1 cellular context compared by ENCODE assay signal in the genomic region with DNA sequence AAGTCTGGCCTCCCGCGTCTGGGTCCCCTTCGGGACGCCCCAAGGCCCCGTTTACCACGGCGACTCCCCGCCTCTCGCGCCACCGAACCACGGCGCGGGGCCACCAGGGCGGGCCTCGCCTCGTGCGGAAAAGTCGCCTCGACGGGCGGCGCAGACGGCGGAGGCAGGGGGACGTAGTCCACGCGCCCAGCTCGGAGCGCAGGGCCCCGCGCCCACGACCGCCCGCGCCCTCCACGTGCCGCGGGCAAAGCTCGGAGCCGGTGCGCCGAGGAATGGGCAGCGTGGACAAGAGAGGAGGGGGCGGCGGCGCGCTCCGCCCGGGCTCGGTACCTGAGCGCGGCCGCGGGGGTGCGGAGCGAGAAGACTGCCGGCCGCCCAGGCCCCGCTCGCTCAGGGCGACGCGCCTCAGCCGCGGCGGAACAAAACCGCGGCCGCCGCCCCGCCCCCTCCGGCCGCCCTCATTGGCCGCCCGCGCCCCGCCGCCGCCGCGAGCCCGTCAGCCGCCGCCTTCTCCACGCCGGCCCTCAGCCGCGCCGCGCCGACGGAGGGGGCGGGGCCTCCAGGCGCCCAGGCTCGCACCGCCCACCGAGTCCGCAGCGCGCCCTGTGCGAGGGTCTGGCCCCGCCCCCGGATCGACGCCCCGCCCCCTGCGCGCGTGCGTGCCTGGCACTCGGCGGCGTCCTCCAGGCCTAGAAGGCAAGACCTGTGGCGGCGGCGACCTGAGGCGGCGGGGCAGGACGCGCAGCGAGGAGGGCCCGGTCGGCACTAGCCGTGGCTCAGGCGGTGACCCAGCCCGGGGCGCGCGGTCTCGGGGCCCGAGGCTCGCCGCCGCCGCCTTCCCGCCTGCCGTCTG.
TF ChIP-seq lines count a peak whose summit lies in the region.

A gene with protein sequence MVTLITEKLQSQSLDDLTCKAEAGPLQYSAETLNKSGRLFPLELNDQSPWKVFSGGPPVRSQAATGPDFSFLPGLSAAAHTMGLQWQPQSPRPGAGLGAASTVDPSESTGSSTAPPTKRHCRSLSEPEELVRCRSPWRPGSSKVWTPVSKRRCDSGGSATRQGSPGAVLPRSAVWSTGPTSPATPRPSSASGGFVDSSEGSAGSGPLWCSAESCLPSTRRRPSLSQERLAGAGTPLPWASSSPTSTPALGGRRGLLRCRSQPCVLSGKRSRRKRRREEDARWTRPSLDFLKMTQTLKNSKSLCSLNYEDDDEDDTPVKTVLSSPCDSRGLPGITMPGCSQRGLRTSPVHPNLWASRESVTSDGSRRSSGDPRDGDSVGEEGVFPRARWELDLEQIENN (minus strand): TSS at position 411 of the 853 bp plus-strand sequence. CDS start 15,572 bp downstream, outside the sequence.

TF ChIP-seq in K562, 482 proteins besides CTCF, POLR2A, EP300 and RAD21 (continued from another document and continues in another):
- TF ChIP-seq, protein P1, sequence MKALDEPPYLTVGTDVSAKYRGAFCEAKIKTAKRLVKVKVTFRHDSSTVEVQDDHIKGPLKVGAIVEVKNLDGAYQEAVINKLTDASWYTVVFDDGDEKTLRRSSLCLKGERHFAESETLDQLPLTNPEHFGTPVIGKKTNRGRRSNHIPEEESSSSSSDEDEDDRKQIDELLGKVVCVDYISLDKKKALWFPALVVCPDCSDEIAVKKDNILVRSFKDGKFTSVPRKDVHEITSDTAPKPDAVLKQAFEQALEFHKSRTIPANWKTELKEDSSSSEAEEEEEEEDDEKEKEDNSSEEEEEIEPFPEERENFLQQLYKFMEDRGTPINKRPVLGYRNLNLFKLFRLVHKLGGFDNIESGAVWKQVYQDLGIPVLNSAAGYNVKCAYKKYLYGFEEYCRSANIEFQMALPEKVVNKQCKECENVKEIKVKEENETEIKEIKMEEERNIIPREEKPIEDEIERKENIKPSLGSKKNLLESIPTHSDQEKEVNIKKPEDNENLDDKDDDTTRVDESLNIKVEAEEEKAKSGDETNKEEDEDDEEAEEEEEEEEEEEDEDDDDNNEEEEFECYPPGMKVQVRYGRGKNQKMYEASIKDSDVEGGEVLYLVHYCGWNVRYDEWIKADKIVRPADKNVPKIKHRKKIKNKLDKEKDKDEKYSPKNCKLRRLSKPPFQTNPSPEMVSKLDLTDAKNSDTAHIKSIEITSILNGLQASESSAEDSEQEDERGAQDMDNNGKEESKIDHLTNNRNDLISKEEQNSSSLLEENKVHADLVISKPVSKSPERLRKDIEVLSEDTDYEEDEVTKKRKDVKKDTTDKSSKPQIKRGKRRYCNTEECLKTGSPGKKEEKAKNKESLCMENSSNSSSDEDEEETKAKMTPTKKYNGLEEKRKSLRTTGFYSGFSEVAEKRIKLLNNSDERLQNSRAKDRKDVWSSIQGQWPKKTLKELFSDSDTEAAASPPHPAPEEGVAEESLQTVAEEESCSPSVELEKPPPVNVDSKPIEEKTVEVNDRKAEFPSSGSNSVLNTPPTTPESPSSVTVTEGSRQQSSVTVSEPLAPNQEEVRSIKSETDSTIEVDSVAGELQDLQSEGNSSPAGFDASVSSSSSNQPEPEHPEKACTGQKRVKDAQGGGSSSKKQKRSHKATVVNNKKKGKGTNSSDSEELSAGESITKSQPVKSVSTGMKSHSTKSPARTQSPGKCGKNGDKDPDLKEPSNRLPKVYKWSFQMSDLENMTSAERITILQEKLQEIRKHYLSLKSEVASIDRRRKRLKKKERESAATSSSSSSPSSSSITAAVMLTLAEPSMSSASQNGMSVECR (CRISPR knock-in tag; IDR thresholded peaks at IDR 0.05) = peak; percentile 74
- TF ChIP-seq CCNT2 (IDR thresholded peaks at IDR 0.05; ENCODE audit: borderline replicate concordance, extremely low read depth, insufficient read length, low read depth, low read length) = peak; percentile 66
- 0 out of 2 replicates have a peak, but pooled peaks have one; percentile 54 for TF ChIP-seq ERF (CRISPR knock-in tag; IDR thresholded peaks at IDR 0.05)
- TF ChIP-seq ZNF57 (CRISPR knock-in tag; IDR thresholded peaks at IDR 0.05) = no peak
- no peak for TF ChIP-seq BRCA1 (IDR thresholded peaks at IDR 0.05)
- TF ChIP-seq BRCA1 (CRISPR knock-in tag; IDR thresholded peaks at IDR 0.05) = no peak
- TF ChIP-seq, protein P2, sequence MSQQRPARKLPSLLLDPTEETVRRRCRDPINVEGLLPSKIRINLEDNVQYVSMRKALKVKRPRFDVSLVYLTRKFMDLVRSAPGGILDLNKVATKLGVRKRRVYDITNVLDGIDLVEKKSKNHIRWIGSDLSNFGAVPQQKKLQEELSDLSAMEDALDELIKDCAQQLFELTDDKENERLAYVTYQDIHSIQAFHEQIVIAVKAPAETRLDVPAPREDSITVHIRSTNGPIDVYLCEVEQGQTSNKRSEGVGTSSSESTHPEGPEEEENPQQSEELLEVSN (IDR thresholded peaks at IDR 0.05; ENCODE audit: borderline replicate concordance in 1 of 2, extremely low read depth in 1 of 2, insufficient read depth in 1 of 2, insufficient read length in 1 of 2, low read depth in 1 of 2, low read length in 1 of 2, poor library complexity in 1 of 2, severe bottlenecking in 1 of 2) = peak; percentile 91 to 93
- TF ChIP-seq SMARCB1 (IDR thresholded peaks at IDR 0.05; ENCODE audit: insufficient read length, low read depth) = no peak
- TF ChIP-seq, protein P3, sequence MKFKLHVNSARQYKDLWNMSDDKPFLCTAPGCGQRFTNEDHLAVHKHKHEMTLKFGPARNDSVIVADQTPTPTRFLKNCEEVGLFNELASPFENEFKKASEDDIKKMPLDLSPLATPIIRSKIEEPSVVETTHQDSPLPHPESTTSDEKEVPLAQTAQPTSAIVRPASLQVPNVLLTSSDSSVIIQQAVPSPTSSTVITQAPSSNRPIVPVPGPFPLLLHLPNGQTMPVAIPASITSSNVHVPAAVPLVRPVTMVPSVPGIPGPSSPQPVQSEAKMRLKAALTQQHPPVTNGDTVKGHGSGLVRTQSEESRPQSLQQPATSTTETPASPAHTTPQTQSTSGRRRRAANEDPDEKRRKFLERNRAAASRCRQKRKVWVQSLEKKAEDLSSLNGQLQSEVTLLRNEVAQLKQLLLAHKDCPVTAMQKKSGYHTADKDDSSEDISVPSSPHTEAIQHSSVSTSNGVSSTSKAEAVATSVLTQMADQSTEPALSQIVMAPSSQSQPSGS (CRISPR knock-in tag; IDR thresholded peaks at IDR 0.05) = 0 out of 2 replicates have a peak, but pooled peaks have one; percentile 60
- no peak for TF ChIP-seq GABPB2 (CRISPR knock-in tag; conservative IDR thresholded peaks at IDR 0.05)
- TF ChIP-seq PHTF2 (CRISPR knock-in tag; IDR thresholded peaks at IDR 0.05) = no peak
- no peak for TF ChIP-seq GTF2F1 (IDR thresholded peaks at IDR 0.05; ENCODE audit: low read depth, low read length)
- no peak for TF ChIP-seq CREB1 (IDR thresholded peaks at IDR 0.05)
- TF ChIP-seq CREB1 (CRISPR knock-in tag; IDR thresholded peaks at IDR 0.05) = peak; percentile 68
- TF ChIP-seq RBFOX2 (IDR thresholded peaks at IDR 0.05; ENCODE audit: low read depth, low read length) = peak; percentile 83
- TF ChIP-seq JUND (IDR thresholded peaks at IDR 0.05; ENCODE audit: borderline replicate concordance, low read depth, low read length) = no peak
- no peak; the same call in 2 of the 3 replicates for TF ChIP-seq JUND (tag; IDR thresholded peaks at IDR 0.05; ENCODE audit: borderline replicate concordance, low read depth, low read length)
- TF ChIP-seq NUFIP1 (IDR thresholded peaks at IDR 0.05; ENCODE audit: partially characterized antibody) = no peak
- TF ChIP-seq JUNB (CRISPR knock-in tag; conservative IDR thresholded peaks at IDR 0.05) = no peak
- peak in 1 of 2 experiments; percentile 74; a peak in 2 of 4 replicates for TF ChIP-seq NRF1 (conservative IDR thresholded peaks at IDR 0.05 in 1 of 2, IDR thresholded peaks at IDR 0.05 in 1 of 2)
- TF ChIP-seq YBX1 (IDR thresholded peaks at IDR 0.05) = no peak
- TF ChIP-seq ZNF24 (IDR thresholded peaks at IDR 0.05) = peak; percentile 37; the same call in 1 of the 2 replicates
- TF ChIP-seq E2F3 (CRISPR knock-in tag; IDR thresholded peaks at IDR 0.05) = peak; percentile 75
- TF ChIP-seq, protein P4, sequence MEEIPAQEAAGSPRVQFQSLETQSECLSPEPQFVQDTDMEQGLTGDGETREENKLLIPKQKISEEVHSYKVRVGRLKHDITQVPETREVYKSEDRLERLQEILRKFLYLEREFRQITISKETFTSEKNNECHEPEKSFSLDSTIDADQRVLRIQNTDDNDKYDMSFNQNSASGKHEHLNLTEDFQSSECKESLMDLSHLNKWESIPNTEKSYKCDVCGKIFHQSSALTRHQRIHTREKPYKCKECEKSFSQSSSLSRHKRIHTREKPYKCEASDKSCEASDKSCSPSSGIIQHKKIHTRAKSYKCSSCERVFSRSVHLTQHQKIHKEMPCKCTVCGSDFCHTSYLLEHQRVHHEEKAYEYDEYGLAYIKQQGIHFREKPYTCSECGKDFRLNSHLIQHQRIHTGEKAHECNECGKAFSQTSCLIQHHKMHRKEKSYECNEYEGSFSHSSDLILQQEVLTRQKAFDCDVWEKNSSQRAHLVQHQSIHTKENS (CRISPR knock-in tag; IDR thresholded peaks at IDR 0.05) = no peak
- TF ChIP-seq, protein P5, sequence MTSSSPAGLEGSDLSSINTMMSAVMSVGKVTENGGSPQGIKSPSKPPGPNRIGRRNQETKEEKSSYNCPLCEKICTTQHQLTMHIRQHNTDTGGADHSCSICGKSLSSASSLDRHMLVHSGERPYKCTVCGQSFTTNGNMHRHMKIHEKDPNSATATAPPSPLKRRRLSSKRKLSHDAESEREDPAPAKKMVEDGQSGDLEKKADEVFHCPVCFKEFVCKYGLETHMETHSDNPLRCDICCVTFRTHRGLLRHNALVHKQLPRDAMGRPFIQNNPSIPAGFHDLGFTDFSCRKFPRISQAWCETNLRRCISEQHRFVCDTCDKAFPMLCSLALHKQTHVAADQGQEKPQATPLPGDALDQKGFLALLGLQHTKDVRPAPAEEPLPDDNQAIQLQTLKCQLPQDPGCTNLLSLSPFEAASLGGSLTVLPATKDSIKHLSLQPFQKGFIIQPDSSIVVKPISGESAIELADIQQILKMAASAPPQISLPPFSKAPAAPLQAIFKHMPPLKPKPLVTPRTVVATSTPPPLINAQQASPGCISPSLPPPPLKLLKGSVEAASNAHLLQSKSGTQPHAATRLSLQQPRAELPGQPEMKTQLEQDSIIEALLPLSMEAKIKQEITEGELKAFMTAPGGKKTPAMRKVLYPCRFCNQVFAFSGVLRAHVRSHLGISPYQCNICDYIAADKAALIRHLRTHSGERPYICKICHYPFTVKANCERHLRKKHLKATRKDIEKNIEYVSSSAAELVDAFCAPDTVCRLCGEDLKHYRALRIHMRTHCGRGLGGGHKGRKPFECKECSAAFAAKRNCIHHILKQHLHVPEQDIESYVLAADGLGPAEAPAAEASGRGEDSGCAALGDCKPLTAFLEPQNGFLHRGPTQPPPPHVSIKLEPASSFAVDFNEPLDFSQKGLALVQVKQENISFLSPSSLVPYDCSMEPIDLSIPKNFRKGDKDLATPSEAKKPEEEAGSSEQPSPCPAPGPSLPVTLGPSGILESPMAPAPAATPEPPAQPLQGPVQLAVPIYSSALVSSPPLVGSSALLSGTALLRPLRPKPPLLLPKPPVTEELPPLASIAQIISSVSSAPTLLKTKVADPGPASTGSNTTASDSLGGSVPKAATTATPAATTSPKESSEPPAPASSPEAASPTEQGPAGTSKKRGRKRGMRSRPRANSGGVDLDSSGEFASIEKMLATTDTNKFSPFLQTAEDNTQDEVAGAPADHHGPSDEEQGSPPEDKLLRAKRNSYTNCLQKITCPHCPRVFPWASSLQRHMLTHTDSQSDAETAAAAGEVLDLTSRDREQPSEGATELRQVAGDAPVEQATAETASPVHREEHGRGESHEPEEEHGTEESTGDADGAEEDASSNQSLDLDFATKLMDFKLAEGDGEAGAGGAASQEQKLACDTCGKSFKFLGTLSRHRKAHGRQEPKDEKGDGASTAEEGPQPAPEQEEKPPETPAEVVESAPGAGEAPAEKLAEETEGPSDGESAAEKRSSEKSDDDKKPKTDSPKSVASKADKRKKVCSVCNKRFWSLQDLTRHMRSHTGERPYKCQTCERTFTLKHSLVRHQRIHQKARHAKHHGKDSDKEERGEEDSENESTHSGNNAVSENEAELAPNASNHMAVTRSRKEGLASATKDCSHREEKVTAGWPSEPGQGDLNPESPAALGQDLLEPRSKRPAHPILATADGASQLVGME (CRISPR knock-in tag; IDR thresholded peaks at IDR 0.05) = peak; percentile 49; the same call in 1 of the 2 replicates
- TF ChIP-seq NR4A1 (CRISPR knock-in tag; IDR thresholded peaks at IDR 0.05) = peak; percentile 68; the same call in 1 of the 2 replicates
- peak; percentile 61; the same call in 1 of the 2 replicates for TF ChIP-seq NR4A1 (tag; IDR thresholded peaks at IDR 0.05)
- TF ChIP-seq EP400 (IDR thresholded peaks at IDR 0.05) = peak; percentile 17; the same call in 1 of the 2 replicates
- peak; percentile 73 for TF ChIP-seq MYC (IDR thresholded peaks at IDR 0.05; ENCODE audit: low read depth, low read length)
- no peak for TF ChIP-seq MYC (CRISPR knock-in tag; IDR thresholded peaks at IDR 0.05; ENCODE audit: borderline replicate concordance, low read depth)
- TF ChIP-seq PHB (CRISPR knock-in tag; IDR thresholded peaks at IDR 0.05) = no peak
- TF ChIP-seq, protein P6, sequence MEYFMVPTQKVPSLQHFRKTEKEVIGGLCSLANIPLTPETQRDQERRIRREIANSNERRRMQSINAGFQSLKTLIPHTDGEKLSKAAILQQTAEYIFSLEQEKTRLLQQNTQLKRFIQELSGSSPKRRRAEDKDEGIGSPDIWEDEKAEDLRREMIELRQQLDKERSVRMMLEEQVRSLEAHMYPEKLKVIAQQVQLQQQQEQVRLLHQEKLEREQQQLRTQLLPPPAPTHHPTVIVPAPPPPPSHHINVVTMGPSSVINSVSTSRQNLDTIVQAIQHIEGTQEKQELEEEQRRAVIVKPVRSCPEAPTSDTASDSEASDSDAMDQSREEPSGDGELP (CRISPR knock-in tag; IDR thresholded peaks at IDR 0.05; ENCODE audit: borderline replicate concordance) = peak; percentile 60; the same call in 1 of the 2 replicates
- peak; percentile 92 for TF ChIP-seq ZNF232 (CRISPR knock-in tag; IDR thresholded peaks at IDR 0.05)
- TF ChIP-seq, protein P7, sequence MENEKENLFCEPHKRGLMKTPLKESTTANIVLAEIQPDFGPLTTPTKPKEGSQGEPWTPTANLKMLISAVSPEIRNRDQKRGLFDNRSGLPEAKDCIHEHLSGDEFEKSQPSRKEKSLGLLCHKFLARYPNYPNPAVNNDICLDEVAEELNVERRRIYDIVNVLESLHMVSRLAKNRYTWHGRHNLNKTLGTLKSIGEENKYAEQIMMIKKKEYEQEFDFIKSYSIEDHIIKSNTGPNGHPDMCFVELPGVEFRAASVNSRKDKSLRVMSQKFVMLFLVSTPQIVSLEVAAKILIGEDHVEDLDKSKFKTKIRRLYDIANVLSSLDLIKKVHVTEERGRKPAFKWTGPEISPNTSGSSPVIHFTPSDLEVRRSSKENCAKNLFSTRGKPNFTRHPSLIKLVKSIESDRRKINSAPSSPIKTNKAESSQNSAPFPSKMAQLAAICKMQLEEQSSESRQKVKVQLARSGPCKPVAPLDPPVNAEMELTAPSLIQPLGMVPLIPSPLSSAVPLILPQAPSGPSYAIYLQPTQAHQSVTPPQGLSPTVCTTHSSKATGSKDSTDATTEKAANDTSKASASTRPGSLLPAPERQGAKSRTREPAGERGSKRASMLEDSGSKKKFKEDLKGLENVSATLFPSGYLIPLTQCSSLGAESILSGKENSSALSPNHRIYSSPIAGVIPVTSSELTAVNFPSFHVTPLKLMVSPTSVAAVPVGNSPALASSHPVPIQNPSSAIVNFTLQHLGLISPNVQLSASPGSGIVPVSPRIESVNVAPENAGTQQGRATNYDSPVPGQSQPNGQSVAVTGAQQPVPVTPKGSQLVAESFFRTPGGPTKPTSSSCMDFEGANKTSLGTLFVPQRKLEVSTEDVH (IDR thresholded peaks at IDR 0.05; ENCODE audit: low read depth, partially characterized antibody) = no peak
- TF ChIP-seq ZNF146 (CRISPR knock-in tag; IDR thresholded peaks at IDR 0.05; ENCODE audit: unreplicated experiment) = no peak
- peak; percentile 92 for TF ChIP-seq CXXC5 (CRISPR knock-in tag; IDR thresholded peaks at IDR 0.05)
